In the genomic region with DNA sequence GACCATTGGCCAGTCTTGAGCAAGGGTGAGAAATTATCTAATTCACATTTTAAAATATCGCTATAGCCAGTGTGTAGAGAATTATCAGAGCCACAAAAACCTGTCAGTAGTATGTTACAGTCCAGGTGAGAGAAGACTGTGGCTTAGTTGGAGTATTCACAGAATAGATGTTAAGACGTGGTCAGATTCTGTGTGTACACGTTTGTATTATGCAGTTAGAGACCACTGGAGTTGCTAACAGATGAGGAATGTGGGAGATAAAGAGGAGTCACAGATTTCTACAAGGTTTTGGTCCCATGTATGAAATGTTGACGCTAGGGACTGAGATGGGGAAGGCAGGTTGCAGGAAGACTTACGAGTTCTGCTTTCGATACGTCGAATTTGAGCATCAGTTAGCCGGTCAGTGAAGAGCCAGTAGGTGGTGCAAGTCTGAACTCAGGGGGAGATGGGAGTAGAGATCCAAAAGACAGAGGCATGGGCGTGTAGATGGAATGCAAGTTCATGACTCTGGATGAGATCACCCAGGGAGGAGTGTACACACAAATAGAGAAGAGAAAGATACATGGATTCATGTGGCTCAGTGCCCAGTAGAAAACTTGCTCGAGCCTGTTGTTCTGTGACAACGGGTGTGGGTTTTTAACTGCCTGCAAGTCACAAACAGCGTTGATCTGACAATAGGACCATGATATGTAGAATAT, we compare ENCODE assay signal across 9 cellular contexts.
DNase-seq lines count a peak whose midpoint lies in the region; ATAC-seq, FAIRE-seq and TF ChIP-seq lines count a peak whose summit lies in the region.
"Had no signal": no experiment of that assay in that cellular context is flagged by ENCODE, and none has a peak within 500 bp of the region (broad histone marks: within the 10 kb centered on the region; RNA-seq: fewer than 3 reads in every experiment).

No MANE protein-coding gene starts in this region.

- DNase-seq in NCI-H345 (lab: John Stamatoyannopoulos, UW) (peak; percentile 64), NCI-H345 treated with DMSO at 0.1 percent for 48 hours (lab: John Stamatoyannopoulos, UW; ENCODE audit: unreplicated experiment) (no peak), amniotic epithelial cell (ENCODE audit: low read depth) (peak; percentile 96), iris pigment epithelial cell (ENCODE audit: low read depth) (peak; percentile 99), urothelium cell line (ENCODE audit: low spot score) (peak; percentile 89), GM12891 (ENCODE audit: insufficient read length, low spot score) (no peak)
- DNase-seq: Calu3 had no signal

- no peak for TF ChIP-seq POLR2A in GM12891 (IDR thresholded peaks at IDR 0.05; ENCODE audit: low read depth, low read length)

- no peak for ATAC-seq in GM21576 (IDR thresholded peaks at IDR 0.05; ENCODE audit: unreplicated experiment)
- ATAC-seq in HG03175 (IDR thresholded peaks at IDR 0.05; ENCODE audit: unreplicated experiment) = no peak

- peak; percentile 98 for FAIRE-seq in urothelium cell line (lab: Jason Lieb, UNC)
- no peak for FAIRE-seq in GM12891 (lab: Jason Lieb, UNC)

TF ChIP-seq in GM12891, 5 proteins besides CTCF, POLR2A, EP300 and RAD21:
- TF ChIP-seq POLR2AphosphoS5 (IDR thresholded peaks at IDR 0.05; ENCODE audit: low read depth, low read length) (no peak), TAF1 (IDR thresholded peaks at IDR 0.05; ENCODE audit: low read depth, low read length) (no peak), PAX5 (IDR thresholded peaks at IDR 0.05; ENCODE audit: insufficient read depth, low read length, severe bottlenecking) (no peak), POU2F2 (IDR thresholded peaks at IDR 0.05; ENCODE audit: low read depth, low read length) (no peak), SPI1 (IDR thresholded peaks at IDR 0.05; ENCODE audit: low read depth, low read length) (no peak)

Comparison
In these comparisons a context has a peak if more than half of its experiments do, and no peak if none do; other contexts are left out.
1. DNase-seq: peak in NCI-H345 (single experiment), amniotic epithelial cell (single experiment), iris pigment epithelial cell (single experiment) and urothelium cell line (single experiment); none in NCI-H345 treated with DMSO at 0.1 percent for 48 hours (single experiment) and GM12891 (single experiment).